In genomic region chr15:56245871-56246814, GRCh38 we compare ENCODE assay signal across 9 cellular contexts. TPM values are rescaled to one million over a fixed set of nuclear protein-coding genes. Genes with fewer than 3 reads are reported as not detected.
A peak's percentile ranks its signal among the peaks of the same experiment; 100 is the strongest.
DNase-seq lines count a peak whose midpoint lies in the region; ATAC-seq, FAIRE-seq and TF ChIP-seq lines count a peak whose summit lies in the region.
"Had no signal": no experiment of that assay in that cellular context is flagged by ENCODE, and none has a peak within 500 bp of the region (broad histone marks: within the 10 kb centered on the region; RNA-seq: fewer than 3 reads in every experiment).

No MANE protein-coding gene starts in this region.

- POLR2A ChIA-PET in HepG2 (lab: Yijun Ruan, JAX): interaction anchor here (0.6 to 1.1 kb wide), 2 partner anchors 207 to 252 kb away, joined by 3 read pairs; partner anchors contain the start of gene NEDD4

- peak; percentile 76 for FAIRE-seq in HepG2 (lab: Jason Lieb, UNC)
- FAIRE-seq: islet of Langerhans had no signal

- intact Hi-C loops in colonic mucosa (cut with DNase I) (loop anchor here (2.0 to 10.0 kb wide), 2 partner anchors 183 to 251 kb away; partner anchors contain the start of gene NEDD4), HepG2 (cut with micrococcal nuclease; ENCODE audit: unreplicated experiment) (loop anchor here (1.0 kb wide), 1 partner anchor 183 kb away; no protein-coding TSS in a partner anchor)

- H3K4me1 ChIP-seq in colonic mucosa (peaks cover 9% of the 10 kb centered on the region), HepG2 (ENCODE audit: insufficient read depth, low read length) (peaks cover 17% of the 10 kb centered on the region)

- TF ChIP-seq POLR2A in HepG2 (IDR thresholded peaks at IDR 0.05; ENCODE audit: insufficient read depth in 1 of 2, low read depth in 2 of 2, low read length in 2 of 2): peak; percentile 41 to 42; a peak in 2 of 4 replicates

- no peaks in the 10 kb centered on the region for H3K36me3 ChIP-seq in colonic mucosa
- H3K36me3 ChIP-seq in HepG2 (replicated peaks in 1 of 2; ENCODE audit: control insufficient read depth in 1 of 2, insufficient read depth in 2 of 2, low read length in 2 of 2): no peaks in the 10 kb centered on the region; a peak in 1 of 5 replicates

- CTCF ChIA-PET in HepG2 (lab: Yijun Ruan, JAX; ENCODE audit: low intra/inter-chr PET ratio, low total read pairs): interaction anchor here (1.1 to 3.1 kb wide), 2 partner anchors 119 to 183 kb away, joined by 4 to 57 read pairs; partner anchors contain the start of gene TEX9

- H3K27me3 ChIP-seq in colonic mucosa (no peaks in the 10 kb centered on the region), HepG2 (ENCODE audit: control insufficient read depth in 1 of 2, insufficient read depth in 2 of 2, low read length in 2 of 2) (no peaks in the 10 kb centered on the region; a peak in 1 of 5 replicates)

- in situ Hi-C loops in HepG2 (cut with HindIII; ENCODE audit: extremely low pct_ligation_motif_present, low pct_unique_long_range_greater_than_20kb): loop anchor here (5.0 kb wide), 1 partner anchor 186 kb away; no protein-coding TSS in a partner anchor

- peak overlapping the region; percentile 98 for H2AFZ ChIP-seq in HepG2 (ENCODE audit: low read length)

- no peaks in the 10 kb centered on the region for H3K9me3 ChIP-seq in colonic mucosa
- no peaks in the 10 kb centered on the region for H3K9me3 ChIP-seq in HepG2 (ENCODE audit: low read length)

- H3K4me2 ChIP-seq in HepG2 (ENCODE audit: low read depth, low read length): peak overlapping the region; percentile 95

- no peaks in the 10 kb centered on the region; the same call in 1 of the 2 replicates for H4K20me1 ChIP-seq in HepG2 (ENCODE audit: insufficient read depth, low read length)

- H3K27ac ChIP-seq in C4-2B (peak overlapping the region; percentile 41; the same call in 1 of the 2 replicates), colonic mucosa (peak overlapping the region; percentile 59), HepG2 (ENCODE audit: extremely low read length, insufficient read depth, low read length) (peak overlapping the region; percentile 98)

- BruUV-seq in HepG2 (replicated peaks; lab: Mats Ljungman, UMichigan): no TSS peak

- TF ChIP-seq EP300 in HepG2 (IDR thresholded peaks at IDR 0.05; ENCODE audit: low read depth in 2 of 2, low read length in 2 of 2) (peak in 1 of 2 experiments; percentile 31; a peak in 1 of 4 replicates), HepG2 (CRISPR knock-in tag; IDR thresholded peaks at IDR 0.05; ENCODE audit: borderline replicate concordance) (0 out of 2 replicates have a peak, but pooled peaks have one; percentile 14)

- peak; percentile 51 for ATAC-seq in HG03442 (IDR thresholded peaks at IDR 0.05; ENCODE audit: unreplicated experiment)
- ATAC-seq in HepG2: peak; percentile 69

- TF ChIP-seq CTCF in C4-2B (conservative IDR thresholded peaks at IDR 0.05): peak; percentile 100
- peak; percentile 99 for TF ChIP-seq CTCF in colonic mucosa (IDR thresholded peaks at IDR 0.05)
- TF ChIP-seq CTCF in HepG2 (CRISPR knock-in tag; IDR thresholded peaks at IDR 0.05): peak; percentile 98

- H3K4me3 ChIP-seq in colonic mucosa: peak overlapping the region; percentile 4
- H3K4me3 ChIP-seq in HepG2 (replicated peaks in 1 of 3; ENCODE audit: insufficient read depth in 1 of 3, low read depth in 2 of 3, low read length in 3 of 3): peak overlapping the region; percentile 77 to 84 (median 77)

- peaks cover 24% of the 10 kb centered on the region for H3K79me2 ChIP-seq in HepG2 (ENCODE audit: insufficient read depth, low read length)

- WGBS in HepG2 (ENCODE audit: low lambda C conversion rate): under 1% methylated on average over 14 of the region's 15 CpGs

- DNase-seq in GM19240 (ENCODE audit: insufficient read length, low spot score) (peak; percentile 64), NCI-H510A treated with DMSO at 0.1 percent for 48 hours (lab: John Stamatoyannopoulos, UW) (peak; percentile 48), colonic mucosa (peak; percentile 94), HepG2 (ENCODE audit: low spot score) (peak; percentile 82)
- DNase-seq in activated CD4-positive, alpha-beta T cell treated with anti-CD3 and anti-CD28 coated beads for 24 hours (ENCODE audit: low read depth in 2 of 2): peak; percentile 83 to 86
- peak; percentile 88 for DNase-seq in stimulated activated CD4-positive, alpha-beta T cell treated with anti-CD3 and anti-CD28 coated beads, Interleukin-4, amount 100 ng/mL, for 1 hour

- peak overlapping the region in 1 of 2 donors; percentile 46 for H3K9ac ChIP-seq in colonic mucosa (ENCODE audit: low read depth in 2 of 2, low read length in 2 of 2)
- peak overlapping the region; percentile 76 for H3K9ac ChIP-seq in HepG2 (ENCODE audit: insufficient read depth, low read depth, low read length)

- TF ChIP-seq RAD21 in HepG2 (CRISPR knock-in tag; IDR thresholded peaks at IDR 0.05): peak; percentile 89

TF ChIP-seq in HepG2, 621 proteins besides CTCF, POLR2A, EP300 and RAD21 (continues in another document):
- TF ChIP-seq IRF2 (CRISPR knock-in tag; IDR thresholded peaks at IDR 0.05) (peak; percentile 31; the same call in 1 of the 2 replicates), CEBPB (IDR thresholded peaks at IDR 0.05; ENCODE audit: borderline replicate concordance, low read depth, low read length) (0 out of 2 replicates have a peak, but pooled peaks have one; percentile 5), FOXM1 (CRISPR knock-in tag; IDR thresholded peaks at IDR 0.05) (no peak), ZNF792 (CRISPR knock-in tag; IDR thresholded peaks at IDR 0.05) (peak; percentile 86), KLF16 (CRISPR knock-in tag; IDR thresholded peaks at IDR 0.05) (peak in 1 of 2 experiments; percentile 84; a peak in 2 of 4 replicates), RFX3 (CRISPR knock-in tag; IDR thresholded peaks at IDR 0.05) (no peak), POLR2G (IDR thresholded peaks at IDR 0.05; ENCODE audit: low read depth, low read length) (peak; percentile 48; the same call in 1 of the 2 replicates), AKNA (CRISPR knock-in tag; IDR thresholded peaks at IDR 0.05; ENCODE audit: borderline replicate concordance) (no peak), ZNF775 (CRISPR knock-in tag; IDR thresholded peaks at IDR 0.05; ENCODE audit: borderline replicate concordance) (no peak)

RNA-seq across cellular contexts. Expression of gene RFX7, which starts 2.5 kb away (rescaled TPM):
- total RNA-seq in colonic mucosa (10 to 100 TPM; 10.6 to 15.4 TPM), HepG2 (2016; rRNA removed; fragmentation: Illumina TruSeq; extraction: Trizol) (8.5 and 13.2 TPM in 2 replicates)
- total RNA-seq in HepG2 (2016; cell fraction: cytosol; rRNA removed; fragmentation: Illumina TruSeq; extraction: Trizol; ENCODE audit: low read depth): 0.61 and 0.71 TPM in 2 replicates
- 8.1 and 12.6 TPM in 2 replicates for total RNA-seq in HepG2 (2016; cell fraction: insoluble cytoplasmic fraction; rRNA removed; fragmentation: Illumina TruSeq; extraction: Trizol)
- total RNA-seq in HepG2 (2016; cell fraction: membrane; rRNA removed; fragmentation: Illumina TruSeq; extraction: Trizol): 4.4 and 4.9 TPM in 2 replicates
- 14.1 and 17.4 TPM in 2 replicates for total RNA-seq in HepG2 (2016; cell fraction: nucleus; rRNA removed; fragmentation: Illumina TruSeq; extraction: Trizol)
- 9.7 and 10.4 TPM in 2 replicates for polyA plus RNA-seq in HepG2 (2011; rRNA removed)
- 4.1 and 5.6 TPM in 2 replicates for polyA plus RNA-seq in HepG2 (2011; cell fraction: cytosol; rRNA removed)
- 22.7 and 25.1 TPM in 2 replicates for polyA plus RNA-seq in HepG2 (2011; cell fraction: nucleus; rRNA removed)
- polyA plus RNA-seq in HepG2 (2012): 12.4 and 13.6 TPM in 2 replicates
- 0.29 TPM in 2 replicates for polyA plus RNA-seq in HepG2 (2016; cell fraction: cytosol; fragmentation: Illumina TruSeq; extraction: Trizol; ENCODE audit: low read depth)
- 12.3 and 13.9 TPM in 2 replicates for polyA plus RNA-seq in HepG2 (2016; cell fraction: insoluble cytoplasmic fraction; fragmentation: Illumina TruSeq; extraction: Trizol; ENCODE audit: low read depth)
- 1.4 and 1.7 TPM in 2 replicates for polyA plus RNA-seq in HepG2 (2016; cell fraction: membrane; fragmentation: Illumina TruSeq; extraction: Trizol; ENCODE audit: low read depth)
- 44.5 and 48.9 TPM in 2 replicates for polyA plus RNA-seq in HepG2 (2016; cell fraction: nucleus; fragmentation: Illumina TruSeq; extraction: Trizol; ENCODE audit: insufficient read depth, low read depth)
- polyA minus RNA-seq in HepG2 (2011; rRNA and poly(A)+ RNA removed; ENCODE audit: low replicate concordance): 19.3 and 20.3 TPM in 2 replicates
- polyA minus RNA-seq in HepG2 (2011; cell fraction: cytosol; rRNA and poly(A)+ RNA removed): 13.1 and 15.6 TPM in 2 replicates
- polyA minus RNA-seq in HepG2 (2011; cell fraction: nucleus; rRNA and poly(A)+ RNA removed): 22.4 and 24.4 TPM in 2 replicates

Comparison
In these comparisons a context has a peak if more than half of its experiments do, and no peak if none do; other contexts are left out.
1. Peak in every context shown above with its lines: DNase-seq, ATAC-seq, H3K4me3 ChIP-seq and H3K27ac ChIP-seq.
2. H3K27ac ChIP-seq: peak in every context shown above with its lines; median percentile 98 in HepG2; 59 in colonic mucosa; 41 in C4-2B.